ENCODE assay signal across 1 cellular context in genomic region chr17:28750178-28751047, GRCh38.
A peak's percentile ranks its signal among the peaks of the same experiment; 100 is the strongest.
TF ChIP-seq lines count a peak whose summit lies in the region.

No MANE protein-coding gene starts in this region.

TF ChIP-seq in K562, 482 proteins besides CTCF, POLR2A, EP300 and RAD21 (continued from another document and continues in another):
- TF ChIP-seq ARID4B (CRISPR knock-in tag; IDR thresholded peaks at IDR 0.05) (peak; percentile 85; the same call in 1 of the 2 replicates), SP2 (IDR thresholded peaks at IDR 0.05; ENCODE audit: extremely low read depth, low read depth, low read length, poor library complexity, severe bottlenecking) (no peak), TAF15 (IDR thresholded peaks at IDR 0.05; ENCODE audit: low read depth, low read length) (no peak), STAT5B (CRISPR knock-in tag; IDR thresholded peaks at IDR 0.05) (no peak), MAFF (IDR thresholded peaks at IDR 0.05; ENCODE audit: low read length) (no peak), ZNF41 (CRISPR knock-in tag; conservative IDR thresholded peaks at IDR 0.05) (no peak), KDM2B (CRISPR knock-in tag; IDR thresholded peaks at IDR 0.05) (no peak), GTF2A2 (tag; IDR thresholded peaks at IDR 0.05) (no peak), BRD4 (IDR thresholded peaks at IDR 0.05) (no peak), GTF2B (IDR thresholded peaks at IDR 0.05; ENCODE audit: extremely low read depth, insufficient read length) (no peak), ZBTB7A (IDR thresholded peaks at IDR 0.05; ENCODE audit: borderline replicate concordance, control insufficient read depth, low read depth, low read length) (no peak), POU5F1 (IDR thresholded peaks at IDR 0.05; ENCODE audit: borderline replicate concordance, low read depth, low read length, partially characterized antibody) (peak; percentile 23), FOSL1 (tag; conservative IDR thresholded peaks at IDR 0.05) (no peak), NBN (IDR thresholded peaks at IDR 0.05; ENCODE audit: low read depth) (peak; percentile 89), RBM34 (IDR thresholded peaks at IDR 0.05; ENCODE audit: borderline replicate concordance, insufficient read depth, low read length) (no peak), ZNF445 (CRISPR knock-in tag; IDR thresholded peaks at IDR 0.05; ENCODE audit: low read depth) (0 out of 2 replicates have a peak, but pooled peaks have one; percentile 6), SRSF7 (optimal IDR thresholded peaks at IDR 0.05; ENCODE audit: low read depth, low read length) (no peak), KDM1A (IDR thresholded peaks at IDR 0.05) (no peak), HNRNPK (IDR thresholded peaks at IDR 0.05; ENCODE audit: low read depth, low read length, poor library complexity, severe bottlenecking) (no peak), CSDE1 (IDR thresholded peaks at IDR 0.05) (no peak), ELF4 (CRISPR knock-in tag; IDR thresholded peaks at IDR 0.05) (no peak), CBX2 (IDR thresholded peaks at IDR 0.05; ENCODE audit: insufficient read depth, low read length, poor library complexity, severe bottlenecking) (no peak), NCOA6 (IDR thresholded peaks at IDR 0.05) (no peak), ZNF778 (CRISPR knock-in tag; IDR thresholded peaks at IDR 0.05) (no peak), PML (IDR thresholded peaks at IDR 0.05; ENCODE audit: low read length) (peak; percentile 22), POLR2AphosphoS5 (IDR thresholded peaks at IDR 0.05; ENCODE audit: control insufficient read depth, insufficient read depth, low read depth, low read length) (peak; percentile 64), HMGN3 (IDR thresholded peaks at IDR 0.05; ENCODE audit: borderline replicate concordance, extremely low read depth, insufficient read length, low read depth, low read length) (no peak), ZNF23 (CRISPR knock-in tag; IDR thresholded peaks at IDR 0.05) (no peak), KLF16 (IDR thresholded peaks at IDR 0.05) (peak; percentile 88), RBM39 (optimal IDR thresholded peaks at IDR 0.05; ENCODE audit: low read depth, low read length) (peak; percentile 87), FIP1L1 (IDR thresholded peaks at IDR 0.05; ENCODE audit: low read depth, low read length, poor library complexity, severe bottlenecking) (no peak), HBP1 (CRISPR knock-in tag; IDR thresholded peaks at IDR 0.05) (no peak), ZBTB9 (CRISPR knock-in tag; IDR thresholded peaks at IDR 0.05) (no peak), RBM15 (IDR thresholded peaks at IDR 0.05; ENCODE audit: insufficient read depth, low read length) (no peak), ZNF324 (CRISPR knock-in tag; IDR thresholded peaks at IDR 0.05) (no peak), ID3 (CRISPR knock-in tag; IDR thresholded peaks at IDR 0.05) (no peak), ID3 (tag; IDR thresholded peaks at IDR 0.05) (no peak), PHF21A (IDR thresholded peaks at IDR 0.05; ENCODE audit: borderline replicate concordance, low read depth) (peak; percentile 61; the same call in 1 of the 2 replicates), SNRNP70 (optimal IDR thresholded peaks at IDR 0.05; ENCODE audit: low read depth, low read length) (no peak)
- TF ChIP-seq, protein P1, sequence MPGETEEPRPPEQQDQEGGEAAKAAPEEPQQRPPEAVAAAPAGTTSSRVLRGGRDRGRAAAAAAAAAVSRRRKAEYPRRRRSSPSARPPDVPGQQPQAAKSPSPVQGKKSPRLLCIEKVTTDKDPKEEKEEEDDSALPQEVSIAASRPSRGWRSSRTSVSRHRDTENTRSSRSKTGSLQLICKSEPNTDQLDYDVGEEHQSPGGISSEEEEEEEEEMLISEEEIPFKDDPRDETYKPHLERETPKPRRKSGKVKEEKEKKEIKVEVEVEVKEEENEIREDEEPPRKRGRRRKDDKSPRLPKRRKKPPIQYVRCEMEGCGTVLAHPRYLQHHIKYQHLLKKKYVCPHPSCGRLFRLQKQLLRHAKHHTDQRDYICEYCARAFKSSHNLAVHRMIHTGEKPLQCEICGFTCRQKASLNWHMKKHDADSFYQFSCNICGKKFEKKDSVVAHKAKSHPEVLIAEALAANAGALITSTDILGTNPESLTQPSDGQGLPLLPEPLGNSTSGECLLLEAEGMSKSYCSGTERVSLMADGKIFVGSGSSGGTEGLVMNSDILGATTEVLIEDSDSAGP (CRISPR knock-in tag; IDR thresholded peaks at IDR 0.05), result no peak
- TF ChIP-seq, protein P2, sequence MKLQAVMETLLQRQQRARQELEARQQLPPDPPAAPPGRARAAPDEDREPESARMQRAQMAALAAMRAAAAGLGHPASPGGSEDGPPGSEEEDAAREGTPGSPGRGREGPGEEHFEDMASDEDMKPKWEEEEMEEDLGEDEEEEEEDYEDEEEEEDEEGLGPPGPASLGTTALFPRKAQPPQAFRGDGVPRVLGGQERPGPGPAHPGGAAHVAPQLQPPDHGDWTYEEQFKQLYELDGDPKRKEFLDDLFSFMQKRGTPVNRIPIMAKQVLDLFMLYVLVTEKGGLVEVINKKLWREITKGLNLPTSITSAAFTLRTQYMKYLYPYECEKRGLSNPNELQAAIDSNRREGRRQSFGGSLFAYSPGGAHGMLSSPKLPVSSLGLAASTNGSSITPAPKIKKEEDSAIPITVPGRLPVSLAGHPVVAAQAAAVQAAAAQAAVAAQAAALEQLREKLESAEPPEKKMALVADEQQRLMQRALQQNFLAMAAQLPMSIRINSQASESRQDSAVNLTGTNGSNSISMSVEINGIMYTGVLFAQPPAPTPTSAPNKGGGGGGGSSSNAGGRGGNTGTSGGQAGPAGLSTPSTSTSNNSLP (IDR thresholded peaks at IDR 0.05; ENCODE audit: borderline replicate concordance, low read depth, low read length), result no peak
- TF ChIP-seq, protein P3, sequence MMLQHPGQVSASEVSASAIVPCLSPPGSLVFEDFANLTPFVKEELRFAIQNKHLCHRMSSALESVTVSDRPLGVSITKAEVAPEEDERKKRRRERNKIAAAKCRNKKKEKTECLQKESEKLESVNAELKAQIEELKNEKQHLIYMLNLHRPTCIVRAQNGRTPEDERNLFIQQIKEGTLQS (IDR thresholded peaks at IDR 0.05), result no peak
- TF ChIP-seq, protein P3 (CRISPR knock-in tag; conservative IDR thresholded peaks at IDR 0.05), result peak; percentile 84
- TF ChIP-seq, protein P4, sequence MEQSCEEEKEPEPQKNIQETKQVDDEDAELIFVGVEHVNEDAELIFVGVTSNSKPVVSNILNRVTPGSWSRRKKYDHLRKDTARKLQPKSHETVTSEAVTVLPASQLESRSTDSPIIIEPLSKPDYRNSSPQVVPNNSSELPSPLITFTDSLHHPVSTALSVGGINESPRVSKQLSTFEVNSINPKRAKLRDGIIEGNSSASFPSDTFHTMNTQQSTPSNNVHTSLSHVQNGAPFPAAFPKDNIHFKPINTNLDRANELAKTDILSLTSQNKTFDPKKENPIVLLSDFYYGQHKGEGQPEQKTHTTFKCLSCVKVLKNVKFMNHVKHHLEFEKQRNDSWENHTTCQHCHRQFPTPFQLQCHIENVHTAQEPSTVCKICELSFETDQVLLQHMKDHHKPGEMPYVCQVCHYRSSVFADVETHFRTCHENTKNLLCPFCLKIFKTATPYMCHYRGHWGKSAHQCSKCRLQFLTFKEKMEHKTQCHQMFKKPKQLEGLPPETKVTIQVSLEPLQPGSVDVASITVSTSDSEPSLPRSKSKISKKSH (CRISPR knock-in tag; IDR thresholded peaks at IDR 0.05), result no peak
- TF ChIP-seq, protein P5, sequence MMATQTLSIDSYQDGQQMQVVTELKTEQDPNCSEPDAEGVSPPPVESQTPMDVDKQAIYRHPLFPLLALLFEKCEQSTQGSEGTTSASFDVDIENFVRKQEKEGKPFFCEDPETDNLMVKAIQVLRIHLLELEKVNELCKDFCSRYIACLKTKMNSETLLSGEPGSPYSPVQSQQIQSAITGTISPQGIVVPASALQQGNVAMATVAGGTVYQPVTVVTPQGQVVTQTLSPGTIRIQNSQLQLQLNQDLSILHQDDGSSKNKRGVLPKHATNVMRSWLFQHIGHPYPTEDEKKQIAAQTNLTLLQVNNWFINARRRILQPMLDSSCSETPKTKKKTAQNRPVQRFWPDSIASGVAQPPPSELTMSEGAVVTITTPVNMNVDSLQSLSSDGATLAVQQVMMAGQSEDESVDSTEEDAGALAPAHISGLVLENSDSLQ (IDR thresholded peaks at IDR 0.05), result no peak
- TF ChIP-seq, protein P6, sequence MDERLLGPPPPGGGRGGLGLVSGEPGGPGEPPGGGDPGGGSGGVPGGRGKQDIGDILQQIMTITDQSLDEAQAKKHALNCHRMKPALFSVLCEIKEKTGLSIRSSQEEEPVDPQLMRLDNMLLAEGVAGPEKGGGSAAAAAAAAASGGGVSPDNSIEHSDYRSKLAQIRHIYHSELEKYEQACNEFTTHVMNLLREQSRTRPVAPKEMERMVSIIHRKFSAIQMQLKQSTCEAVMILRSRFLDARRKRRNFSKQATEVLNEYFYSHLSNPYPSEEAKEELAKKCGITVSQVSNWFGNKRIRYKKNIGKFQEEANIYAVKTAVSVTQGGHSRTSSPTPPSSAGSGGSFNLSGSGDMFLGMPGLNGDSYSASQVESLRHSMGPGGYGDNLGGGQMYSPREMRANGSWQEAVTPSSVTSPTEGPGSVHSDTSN (CRISPR knock-in tag; IDR thresholded peaks at IDR 0.05; ENCODE audit: low read depth), result no peak
- TF ChIP-seq, protein P6 (tag; conservative IDR thresholded peaks at IDR 0.05; ENCODE audit: low read depth), result no peak
